26 cellular contexts compared by ENCODE assay signal in the genomic region with DNA sequence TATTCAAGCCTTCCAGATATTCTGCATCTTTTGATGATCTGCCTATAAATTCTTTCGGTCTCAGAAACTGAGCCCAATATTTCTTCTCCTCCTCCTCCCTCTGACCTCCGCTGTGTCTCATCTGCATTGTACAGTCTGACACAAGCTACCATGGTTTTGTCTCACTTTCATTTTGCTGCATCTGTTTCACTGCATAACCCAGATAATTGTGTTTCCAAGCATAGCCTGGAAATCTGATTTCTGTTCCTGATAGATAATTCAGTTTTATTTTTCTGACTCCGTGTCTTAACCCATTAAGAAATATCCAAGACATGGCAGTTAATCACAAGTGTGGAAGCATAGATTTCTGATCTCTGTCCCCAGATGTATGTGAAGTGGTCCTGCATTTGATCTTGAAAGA.
"Had no signal": no experiment of that assay in that cellular context is flagged by ENCODE, and none has a peak within 500 bp of the region (broad histone marks: within the 10 kb centered on the region; RNA-seq: fewer than 3 reads in every experiment).

No MANE protein-coding gene starts in this region.

- H3K4me1 ChIP-seq: colonic mucosa, esophagus muscularis mucosa, gastrocnemius medialis, left ventricle myocardium inferior, right lobe of liver, testis had no signal

- DNase-seq: activated CD4-positive, alpha-beta T cell treated with anti-CD3 and anti-CD28 coated beads, Interleukin-2, amount 50 U/mL, for 4 hours; activated CD8-positive, alpha-beta memory T cell treated with anti-CD3 and anti-CD28 coated beads for 24 hours; activated CD8-positive, alpha-beta memory T cell treated with anti-CD3 and anti-CD28 coated beads, Interleukin-2, amount 50 U/mL, for 4 hours; activated naive CD8-positive, alpha-beta T cell treated with anti-CD3 and anti-CD28 coated beads for 36 hours; activated T-cell treated with anti-CD3 and anti-CD28 coated beads, Interleukin-2, amount 50 U/mL, for 24 hours; colonic mucosa; dorsolateral prefrontal cortex; effector memory CD8-positive, alpha-beta T cell; gastrocnemius medialis; hippocampal formation; left ventricle myocardium inferior; mucosa of descending colon; occipital lobe; posterior cingulate gyrus; right lobe of liver; small intestine; stimulated activated CD4-positive, alpha-beta T cell treated with anti-CD3 and anti-CD28 coated beads, Interleukin-2, amount 100 ng/mL, for 24 hours; T1000; testis; trophoblast cell had no signal

- H3K4me3 ChIP-seq: colonic mucosa, dorsolateral prefrontal cortex, esophagus muscularis mucosa, gastrocnemius medialis, left ventricle myocardium inferior, mucosa of descending colon, right lobe of liver, testis had no signal

- ATAC-seq: activated T-helper 17 cell treated with anti-CD3 and anti-CD28 coated beads, Interleukin-2, amount 50 U/mL, for 72 hours; effector memory CD8-positive, alpha-beta T cell; gastrocnemius medialis; mucosa of descending colon; right lobe of liver; stimulated activated effector memory CD8-positive, alpha-beta T cell treated with anti-CD3 and anti-CD28 coated beads, Interleukin-12 subunit alpha, Interleukin-12 subunit beta, amount 100 ng/mL, for 72 hours; WTC11 had no signal

- H3K36me3 ChIP-seq: colonic mucosa, esophagus muscularis mucosa, gastrocnemius medialis, left ventricle myocardium inferior, right lobe of liver had no signal

- H3K9me3 ChIP-seq: colonic mucosa, esophagus muscularis mucosa, gastrocnemius medialis, left ventricle myocardium inferior, mucosa of descending colon, right lobe of liver, testis had no signal

- H3K27me3 ChIP-seq: colonic mucosa, dorsolateral prefrontal cortex, esophagus muscularis mucosa, gastrocnemius medialis, right lobe of liver, testis had no signal

- FAIRE-seq: astrocyte, endothelial cell of umbilical vein, small intestine had no signal

- H3K27ac ChIP-seq: colonic mucosa, dorsolateral prefrontal cortex, esophagus muscularis mucosa, gastrocnemius medialis, left ventricle myocardium inferior, right lobe of liver, testis had no signal
